In the genomic region with DNA sequence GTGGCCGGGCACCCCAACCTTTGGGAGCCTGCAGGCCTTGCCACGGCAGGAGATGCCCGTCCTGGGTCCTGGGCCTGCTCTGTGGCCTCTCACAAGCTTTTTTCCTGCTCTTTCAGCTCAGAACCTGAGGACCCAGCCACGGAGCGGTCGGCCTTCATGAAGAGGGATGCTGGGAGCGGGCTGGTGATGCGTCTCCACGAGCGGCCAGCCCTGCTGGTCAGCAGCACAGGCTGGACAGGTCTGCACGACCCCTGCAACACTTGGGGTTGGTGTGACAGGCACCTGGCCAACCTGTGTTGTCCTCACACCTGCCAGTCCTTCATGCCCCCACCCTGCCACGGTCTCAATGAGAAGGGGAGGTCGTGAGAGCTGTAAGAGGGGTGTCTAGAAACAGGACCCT, we compare ENCODE assay signal across 7 cellular contexts.
"Had no signal": no experiment of that assay in that cellular context is flagged by ENCODE, and none has a peak within 500 bp of the region (broad histone marks: within the 10 kb centered on the region; RNA-seq: fewer than 3 reads in every experiment).

No MANE protein-coding gene starts in this region.

- H2AFZ ChIP-seq: GM23338 had no signal

- H3K4me1 ChIP-seq: HAP-1 had no signal

- H3K27ac Mint-ChIP-seq: GM23338 had no signal

- H3K9me3 ChIP-seq: HAP-1 had no signal

- DNase-seq: H7, IMR-90 had no signal

- FAIRE-seq: HTR-8/SVneo, K562 had no signal

- H3K27ac ChIP-seq: HL-60 had no signal

- H3K4me3 ChIP-seq: GM23338, HAP-1, K562 had no signal

- H3K4me3 Mint-ChIP-seq: GM23338 had no signal

- H3K4me2 ChIP-seq: GM23338 had no signal

- H3K36me3 ChIP-seq: HAP-1 had no signal

- H3K9me3 Mint-ChIP-seq: GM23338 had no signal
